8 cellular contexts compared by ENCODE assay signal in genomic region chr9:101727621-101728524, GRCh38. TPM values are rescaled to one million over a fixed set of nuclear protein-coding genes. Genes with fewer than 3 reads are reported as not detected.
DNase-seq lines count a peak whose midpoint lies in the region; ATAC-seq and TF ChIP-seq lines count a peak whose summit lies in the region.

No MANE protein-coding gene starts in this region.

- no peaks in the 10 kb centered on the region for H3K9me3 Mint-ChIP-seq in activated T-cell treated with anti-CD3 and anti-CD28 coated beads, Interleukin-2, amount 50 U/mL, for 4 hours

- H3K36me3 Mint-ChIP-seq in activated T-cell treated with anti-CD3 and anti-CD28 coated beads, Interleukin-2, amount 50 U/mL, for 4 hours (ENCODE audit: insufficient read depth): no peaks in the 10 kb centered on the region

- H3K4me3 Mint-ChIP-seq in activated T-cell treated with anti-CD3 and anti-CD28 coated beads, Interleukin-2, amount 50 U/mL, for 4 hours: no peak overlapping the region

- TF ChIP-seq POLR2A in Peyer's patch (IDR thresholded peaks at IDR 0.05) (no peak), upper lobe of left lung (IDR thresholded peaks at IDR 0.05) (no peak)

- no peaks in the 10 kb centered on the region for H3K4me1 ChIP-seq in Peyer's patch
- no peaks in the 10 kb centered on the region for H3K4me1 ChIP-seq in upper lobe of left lung

- no peak overlapping the region for H3K4me3 ChIP-seq in Peyer's patch
- H3K4me3 ChIP-seq in fibroblast of the aortic adventitia (ENCODE audit: low read depth, low read length): no peak overlapping the region
- H3K4me3 ChIP-seq in upper lobe of left lung: no peak overlapping the region

- peaks cover 6% of the 10 kb centered on the region for H3K27me3 Mint-ChIP-seq in activated T-cell treated with anti-CD3 and anti-CD28 coated beads, Interleukin-2, amount 50 U/mL, for 4 hours (ENCODE audit: low read depth)

- no peaks in the 10 kb centered on the region for H3K9me3 ChIP-seq in Peyer's patch
- no peaks in the 10 kb centered on the region for H3K9me3 ChIP-seq in upper lobe of left lung

- H3K36me3 ChIP-seq in Peyer's patch: no peaks in the 10 kb centered on the region
- H3K36me3 ChIP-seq in upper lobe of left lung: no peaks in the 10 kb centered on the region

- H3K27ac ChIP-seq in Peyer's patch (no peak overlapping the region), upper lobe of left lung (no peak overlapping the region)

- DNase-seq in NOMO-1 treated with DMSO at 0.1 percent for 48 hours (lab: John Stamatoyannopoulos, UW; ENCODE audit: unreplicated experiment) (peak; percentile 22), NOMO-1 treated with dmso at 0.1 percent for 144 hours (lab: John Stamatoyannopoulos, UW; ENCODE audit: unreplicated experiment) (no peak), Peyer's patch (peak in 1 of 3 donors; percentile 65), fibroblast of the aortic adventitia (ENCODE audit: low read depth) (peak; percentile 4), upper lobe of left lung (no peak)
- DNase-seq in activated T-cell treated with anti-CD3 and anti-CD28 coated beads, Interleukin-2, amount 50 U/mL, for 4 hours: no peak

- H3K27me3 ChIP-seq in Peyer's patch (no peaks in the 10 kb centered on the region), upper lobe of left lung (no peaks in the 10 kb centered on the region)

- H3K4me1 Mint-ChIP-seq in activated T-cell treated with anti-CD3 and anti-CD28 coated beads, Interleukin-2, amount 50 U/mL, for 4 hours (ENCODE audit: low read depth): no peaks in the 10 kb centered on the region

- 35 to 38% methylated on average over 4 of the region's 4 CpGs for WGBS in upper lobe of left lung, 2 donors

- ATAC-seq in GM19455 (IDR thresholded peaks at IDR 0.05; ENCODE audit: unreplicated experiment) (peak; percentile 92), HG03432 (IDR thresholded peaks at IDR 0.05; ENCODE audit: unreplicated experiment) (peak; percentile 92), upper lobe of left lung (ENCODE audit: low FRiP score in 2 of 2) (peak in 1 of 2 donors; percentile 64)
- ATAC-seq in activated T-cell treated with anti-CD3 and anti-CD28 coated beads, Interleukin-2, amount 50 U/mL, for 4 hours: no peak

- TF ChIP-seq CTCF in Peyer's patch (IDR thresholded peaks at IDR 0.05): peak in 5 of 6 experiments; percentile 4 to 73 (median 66)
- peak; percentile 59 for TF ChIP-seq CTCF in fibroblast of the aortic adventitia (IDR thresholded peaks at IDR 0.05; ENCODE audit: insufficient read depth, low read length)
- TF ChIP-seq CTCF in upper lobe of left lung (IDR thresholded peaks at IDR 0.05): peak in 5 of 6 experiments; percentile 9 to 28 (median 27)

- no peak for TF ChIP-seq EP300 in upper lobe of left lung (IDR thresholded peaks at IDR 0.05)

RNA-seq across cellular contexts. Expression of gene GRIN3A, which starts 10.6 kb away (rescaled TPM):
- total RNA-seq in Peyer's patch (under 1 TPM in 2 of 4 donors, not detected in 2; 0.09 to 0.27 TPM), fibroblast of the aortic adventitia (ENCODE audit: low replicate concordance) (0.09 TPM in 1 of 2 replicates, not detected in the other), upper lobe of left lung (under 1 TPM in 3 of 6 donors, not detected in 3; 0.06 to 0.10 (median 0.07) TPM)
- not detected for total RNA-seq in activated T-cell treated with anti-CD3 and anti-CD28 coated beads, Interleukin-2, amount 50 U/mL, for 4 hours

Comparison
In these comparisons a context has a peak if more than half of its experiments do, and no peak if none do; other contexts are left out.
1. DNase-seq: peak in NOMO-1 treated with DMSO at 0.1 percent for 48 hours (single experiment) and fibroblast of the aortic adventitia (single experiment); none in NOMO-1 treated with dmso at 0.1 percent for 144 hours (single experiment), upper lobe of left lung (0 of 2) and activated T-cell treated with anti-CD3 and anti-CD28 coated beads, Interleukin-2, amount 50 U/mL, for 4 hours (single experiment).
2. ATAC-seq: peak in GM19455 (single experiment) and HG03432 (single experiment); none in activated T-cell treated with anti-CD3 and anti-CD28 coated beads, Interleukin-2, amount 50 U/mL, for 4 hours (0 of 2).
3. Peak in every context shown above with its lines, with median percentiles within 50 percentile points of each other: CTCF ChIP-seq.